ENCODE assay signal across 20 cellular contexts in genomic region chr11:72826191-72826941, GRCh38. TPM values are rescaled to one million over a fixed set of nuclear protein-coding genes. Genes with fewer than 3 reads are reported as not detected.
DNase-seq lines count a peak whose midpoint lies in the region; ATAC-seq, FAIRE-seq and TF ChIP-seq lines count a peak whose summit lies in the region.
"Had no signal": no experiment of that assay in that cellular context is flagged by ENCODE, and none has a peak within 500 bp of the region (broad histone marks: within the 10 kb centered on the region; RNA-seq: fewer than 3 reads in every experiment).

No MANE protein-coding gene starts in this region.

- peaks cover 100% of the 10 kb centered on the region for H3K36me3 Mint-ChIP-seq in dendritic cell treated with granulocyte-macrophage colony-stimulating factor and Interleukin-4, amounts not matched to agents 40 ng/mL and 50 ng/mL, for 4 days (ENCODE audit: low read depth)
- no peaks in the 10 kb centered on the region for H3K36me3 Mint-ChIP-seq in natural killer cell

- H3K4me2 ChIP-seq in HepG2 (ENCODE audit: low read depth, low read length) = no peak overlapping the region

- H3K27me3 ChIP-seq in HepG2 (ENCODE audit: control insufficient read depth in 1 of 2, insufficient read depth in 2 of 2, low read length in 2 of 2) (no peaks in the 10 kb centered on the region), right lobe of liver (no peaks in the 10 kb centered on the region)
- H3K27me3 ChIP-seq: vagina had no signal

- no peak for TF ChIP-seq RAD21 in HepG2 (CRISPR knock-in tag; IDR thresholded peaks at IDR 0.05)

- H3K4me3 ChIP-seq in HepG2 (replicated peaks in 1 of 3; ENCODE audit: insufficient read depth in 1 of 3, low read depth in 2 of 3, low read length in 3 of 3) = no peak overlapping the region
- no peak overlapping the region for H3K4me3 ChIP-seq in right lobe of liver
- H3K4me3 ChIP-seq: lung, psoas muscle, vagina had no signal

- H3K36me3 ChIP-seq in HepG2 (replicated peaks in 1 of 2; ENCODE audit: control insufficient read depth in 1 of 2, insufficient read depth in 2 of 2, low read length in 2 of 2) (no peaks in the 10 kb centered on the region), right lobe of liver (no peaks in the 10 kb centered on the region)

- no TSS peak for BruUV-seq in HepG2 (replicated peaks; lab: Mats Ljungman, UMichigan)

- H3K79me2 ChIP-seq in HepG2 (ENCODE audit: insufficient read depth, low read length) = no peaks in the 10 kb centered on the region

- CTCF ChIA-PET in HepG2 (lab: Yijun Ruan, JAX; ENCODE audit: low intra/inter-chr PET ratio, low total read pairs) = no interaction called here

- no peak for DNase-seq in HepG2 (ENCODE audit: low spot score)
- no peak for DNase-seq in right lobe of liver
- no peak for DNase-seq in natural killer cell
- DNase-seq in NOMO-1 treated with DMSO at 0.1 percent for 48 hours (lab: John Stamatoyannopoulos, UW; ENCODE audit: unreplicated experiment) = no peak
- no peak for DNase-seq in NCI-H1417 (lab: John Stamatoyannopoulos, UW)
- no peak for DNase-seq in stimulated activated naive CD4-positive, alpha-beta T cell (lab: John Stamatoyannopoulos, UW)
- DNase-seq: ACHN; activated CD4-positive, alpha-beta T cell treated with anti-CD3 and anti-CD28 coated beads for 48 hours; activated naive CD4-positive, alpha-beta T cell treated with Interleukin-2 at 50 U/mL for 16 hours; KBM-7; naive thymus-derived CD4-positive, alpha-beta T cell; NCI-H187; NCI-H446 treated with DMSO at 0.1 percent for 48 hours; psoas muscle; small intestine; stimulated activated CD4-positive, alpha-beta T cell treated with anti-CD3 and anti-CD28 coated beads, Interleukin-4, amount 100 ng/mL, for 1 hour had no signal

- H3K4me1 ChIP-seq in HepG2 (ENCODE audit: insufficient read depth, low read length) = peaks cover 22% of the 10 kb centered on the region
- H3K4me1 ChIP-seq in right lobe of liver = peaks cover 0 to 20% (median 9%) of the 10 kb centered on the region in 4 donors

- TF ChIP-seq CTCF in HepG2 (CRISPR knock-in tag; IDR thresholded peaks at IDR 0.05) (no peak), right lobe of liver (IDR thresholded peaks at IDR 0.05) (no peak), natural killer cell (IDR thresholded peaks at IDR 0.05) (no peak)

- no peaks in the 10 kb centered on the region for H3K9me3 Mint-ChIP-seq in dendritic cell treated with granulocyte-macrophage colony-stimulating factor and Interleukin-4, amounts not matched to agents 40 ng/mL and 50 ng/mL, for 4 days
- H3K9me3 Mint-ChIP-seq in natural killer cell = no peaks in the 10 kb centered on the region

- no peak for FAIRE-seq in HepG2 (lab: Jason Lieb, UNC)
- FAIRE-seq: small intestine had no signal

- no peaks in the 10 kb centered on the region for H4K20me1 ChIP-seq in HepG2 (ENCODE audit: insufficient read depth, low read length)

- peak in 1 of 2 experiments; percentile 14; a peak in 1 of 4 replicates for TF ChIP-seq POLR2A in HepG2 (IDR thresholded peaks at IDR 0.05; ENCODE audit: insufficient read depth in 1 of 2, low read depth in 2 of 2, low read length in 2 of 2)
- TF ChIP-seq POLR2A in right lobe of liver (IDR thresholded peaks at IDR 0.05) = no peak

- H3K27me3 Mint-ChIP-seq in dendritic cell treated with granulocyte-macrophage colony-stimulating factor and Interleukin-4, amounts not matched to agents 40 ng/mL and 50 ng/mL, for 4 days = no peaks in the 10 kb centered on the region
- H3K27me3 Mint-ChIP-seq in natural killer cell (ENCODE audit: low read depth in 2 of 2) = no peaks in the 10 kb centered on the region
- H3K27me3 Mint-ChIP-seq: naive thymus-derived CD4-positive, alpha-beta T cell had no signal

- ATAC-seq in HepG2 (no peak), right lobe of liver (no peak), natural killer cell (no peak), HG02981 (IDR thresholded peaks at IDR 0.05; ENCODE audit: unreplicated experiment) (no peak)
- ATAC-seq: naive thymus-derived CD4-positive, alpha-beta T cell; psoas muscle had no signal

- POLR2A ChIA-PET in HepG2 (lab: Yijun Ruan, JAX) = no interaction called here

- H3K9me3 ChIP-seq in HepG2 (ENCODE audit: low read length) = no peaks in the 10 kb centered on the region
- no peaks in the 10 kb centered on the region for H3K9me3 ChIP-seq in right lobe of liver
- H3K9me3 ChIP-seq: psoas muscle, vagina had no signal

- no peak overlapping the region for H3K4me3 Mint-ChIP-seq in dendritic cell treated with granulocyte-macrophage colony-stimulating factor and Interleukin-4, amounts not matched to agents 40 ng/mL and 50 ng/mL, for 4 days
- H3K4me3 Mint-ChIP-seq in natural killer cell = no peak overlapping the region
- H3K4me3 Mint-ChIP-seq: naive thymus-derived CD4-positive, alpha-beta T cell had no signal

- peaks cover 69% of the 10 kb centered on the region for H3K4me1 Mint-ChIP-seq in dendritic cell treated with granulocyte-macrophage colony-stimulating factor and Interleukin-4, amounts not matched to agents 40 ng/mL and 50 ng/mL, for 4 days (ENCODE audit: low read depth)
- peaks cover 13 to 35% of the 10 kb centered on the region in 2 donors for H3K4me1 Mint-ChIP-seq in natural killer cell

- TF ChIP-seq EP300 in HepG2 (IDR thresholded peaks at IDR 0.05; ENCODE audit: low read depth in 2 of 2, low read length in 2 of 2) (no peak), HepG2 (CRISPR knock-in tag; IDR thresholded peaks at IDR 0.05; ENCODE audit: borderline replicate concordance) (no peak)

- no peak overlapping the region for H3K27ac ChIP-seq in HepG2 (ENCODE audit: extremely low read length, insufficient read depth, low read length)
- H3K27ac ChIP-seq in right lobe of liver = no peak overlapping the region
- H3K27ac ChIP-seq: psoas muscle, vagina had no signal

- no peak overlapping the region for H2AFZ ChIP-seq in HepG2 (ENCODE audit: low read length)

- intact Hi-C loops in HepG2 (cut with micrococcal nuclease; ENCODE audit: unreplicated experiment) (no loop called here), right lobe of liver (cut with DNase I) (no loop called here), natural killer cell (cut with micrococcal nuclease) (no loop called here)
- intact Hi-C loops in dendritic cell treated with granulocyte-macrophage colony-stimulating factor and Interleukin-4, amounts not matched to agents 40 ng/mL and 50 ng/mL, for 4 days (cut with micrococcal nuclease) = no loop called here

- in situ Hi-C loops in HepG2 (cut with HindIII; ENCODE audit: extremely low pct_ligation_motif_present, low pct_unique_long_range_greater_than_20kb) = loop anchor here (5.0 kb wide), 1 partner anchor 351 kb away; no protein-coding TSS in a partner anchor

- no peak overlapping the region for H3K9ac ChIP-seq in HepG2 (ENCODE audit: insufficient read depth, low read depth, low read length)

- WGBS in HepG2 (ENCODE audit: low lambda C conversion rate) = 93% methylated on average over 7 of the region's 15 CpGs
- no CpG with 5 or more reads among the region's 15 CpGs for WGBS in right lobe of liver (ENCODE audit: insufficient coverage, low coverage, low lambda C conversion rate, missing lambda C conversion rate)

- H3K27ac Mint-ChIP-seq in dendritic cell treated with granulocyte-macrophage colony-stimulating factor and Interleukin-4, amounts not matched to agents 40 ng/mL and 50 ng/mL, for 4 days = peak overlapping the region; percentile 77
- H3K27ac Mint-ChIP-seq in natural killer cell = peak overlapping the region; percentile 93 to 95

RNA-seq across cellular contexts. Expression of gene ATG16L2, which starts 12.2 kb away (rescaled TPM):
- total RNA-seq in HepG2 (2016; rRNA removed; fragmentation: Illumina TruSeq; extraction: Trizol) = 0.79 and 6.2 TPM in 2 replicates
- total RNA-seq in HepG2 (2016; cell fraction: cytosol; rRNA removed; fragmentation: Illumina TruSeq; extraction: Trizol; ENCODE audit: low read depth) = 0.71 and 1.1 TPM in 2 replicates
- 0.88 and 6.5 TPM in 2 replicates for total RNA-seq in HepG2 (2016; cell fraction: insoluble cytoplasmic fraction; rRNA removed; fragmentation: Illumina TruSeq; extraction: Trizol)
- total RNA-seq in HepG2 (2016; cell fraction: membrane; rRNA removed; fragmentation: Illumina TruSeq; extraction: Trizol) = 0.93 and 2.4 TPM in 2 replicates
- 11.6 and 12.0 TPM in 2 replicates for total RNA-seq in HepG2 (2016; cell fraction: nucleus; rRNA removed; fragmentation: Illumina TruSeq; extraction: Trizol)
- 14.8 and 19.3 TPM in 2 replicates for polyA plus RNA-seq in HepG2 (2011; rRNA removed)
- 2.1 and 3.0 TPM in 2 replicates for polyA plus RNA-seq in HepG2 (2011; cell fraction: cytosol; rRNA removed)
- polyA plus RNA-seq in HepG2 (2011; cell fraction: nucleus; rRNA removed) = 251 and 263 TPM in 2 replicates
- polyA plus RNA-seq in HepG2 (2012) = 8.2 and 9.1 TPM in 2 replicates
- 0.28 and 0.58 TPM in 2 replicates for polyA plus RNA-seq in HepG2 (2016; cell fraction: cytosol; fragmentation: Illumina TruSeq; extraction: Trizol; ENCODE audit: low read depth)
- 0.75 and 1.2 TPM in 2 replicates for polyA plus RNA-seq in HepG2 (2016; cell fraction: insoluble cytoplasmic fraction; fragmentation: Illumina TruSeq; extraction: Trizol; ENCODE audit: low read depth)
- 0.56 and 0.72 TPM in 2 replicates for polyA plus RNA-seq in HepG2 (2016; cell fraction: membrane; fragmentation: Illumina TruSeq; extraction: Trizol; ENCODE audit: low read depth)
- 31.9 and 32.0 TPM in 2 replicates for polyA plus RNA-seq in HepG2 (2016; cell fraction: nucleus; fragmentation: Illumina TruSeq; extraction: Trizol; ENCODE audit: insufficient read depth, low read depth)
- 9.4 and 19.0 TPM in 2 replicates for polyA minus RNA-seq in HepG2 (2011; rRNA and poly(A)+ RNA removed; ENCODE audit: low replicate concordance)
- polyA minus RNA-seq in HepG2 (2011; cell fraction: cytosol; rRNA and poly(A)+ RNA removed) = 0.69 and 0.97 TPM in 2 replicates
- polyA minus RNA-seq in HepG2 (2011; cell fraction: nucleus; rRNA and poly(A)+ RNA removed) = 25.1 and 27.8 TPM in 2 replicates
- 10 to 100 TPM in 5 of 6 experiments, 1 to 10 TPM in 1; 8.6 to 23.8 (median 15.4) TPM for total RNA-seq in right lobe of liver
- 100 to 1,000 TPM; 172 to 190 (median 179) TPM for total RNA-seq in natural killer cell

RNA-seq across cellular contexts. Expression of gene STARD10, which starts 32.5 kb away (rescaled TPM):
- 248 and 341 TPM in 2 replicates for total RNA-seq in HepG2 (2016; rRNA removed; fragmentation: Illumina TruSeq; extraction: Trizol)
- total RNA-seq in HepG2 (2016; cell fraction: cytosol; rRNA removed; fragmentation: Illumina TruSeq; extraction: Trizol; ENCODE audit: low read depth) = 1,658 and 1,675 TPM in 2 replicates
- 231 and 367 TPM in 2 replicates for total RNA-seq in HepG2 (2016; cell fraction: insoluble cytoplasmic fraction; rRNA removed; fragmentation: Illumina TruSeq; extraction: Trizol)
- 1,130 and 1,245 TPM in 2 replicates for total RNA-seq in HepG2 (2016; cell fraction: membrane; rRNA removed; fragmentation: Illumina TruSeq; extraction: Trizol)
- 138 and 147 TPM in 2 replicates for total RNA-seq in HepG2 (2016; cell fraction: nucleus; rRNA removed; fragmentation: Illumina TruSeq; extraction: Trizol)
- polyA plus RNA-seq in HepG2 (2011; rRNA removed) = 260 and 311 TPM in 2 replicates
- 248 and 317 TPM in 2 replicates for polyA plus RNA-seq in HepG2 (2011; cell fraction: cytosol; rRNA removed)
- polyA plus RNA-seq in HepG2 (2011; cell fraction: nucleus; rRNA removed) = 146 and 149 TPM in 2 replicates
- 146 and 179 TPM in 2 replicates for polyA plus RNA-seq in HepG2 (2012)
- polyA plus RNA-seq in HepG2 (2016; cell fraction: cytosol; fragmentation: Illumina TruSeq; extraction: Trizol; ENCODE audit: low read depth) = 2,121 and 2,355 TPM in 2 replicates
- 324 and 400 TPM in 2 replicates for polyA plus RNA-seq in HepG2 (2016; cell fraction: insoluble cytoplasmic fraction; fragmentation: Illumina TruSeq; extraction: Trizol; ENCODE audit: low read depth)
- polyA plus RNA-seq in HepG2 (2016; cell fraction: membrane; fragmentation: Illumina TruSeq; extraction: Trizol; ENCODE audit: low read depth) = 1,491 and 1,549 TPM in 2 replicates
- polyA plus RNA-seq in HepG2 (2016; cell fraction: nucleus; fragmentation: Illumina TruSeq; extraction: Trizol; ENCODE audit: insufficient read depth, low read depth) = 357 and 378 TPM in 2 replicates
- 15.4 and 222 TPM in 2 replicates for polyA minus RNA-seq in HepG2 (2011; rRNA and poly(A)+ RNA removed; ENCODE audit: low replicate concordance)
- 77.0 and 88.8 TPM in 2 replicates for polyA minus RNA-seq in HepG2 (2011; cell fraction: cytosol; rRNA and poly(A)+ RNA removed)
- polyA minus RNA-seq in HepG2 (2011; cell fraction: nucleus; rRNA and poly(A)+ RNA removed) = 41.4 and 44.8 TPM in 2 replicates
- total RNA-seq in right lobe of liver = 100 to 1,000 TPM; 282 to 525 (median 330) TPM
- 10 to 100 TPM; 10.9 to 17.3 (median 11.7) TPM for total RNA-seq in natural killer cell

Comparison
In these comparisons a context has a peak if more than half of its experiments do, and no peak if none do; other contexts are left out.
1. RNA of gene ATG16L2, which starts 12.2 kb away (total RNA-seq): 172 to 190 TPM in natural killer cell; 8.6 to 23.8 TPM in right lobe of liver and 0.71 to 12.0 TPM in HepG2; every median in the first group is over 4 times any median in the second.
2. RNA of gene STARD10, which starts 32.5 kb away (total RNA-seq): 138 to 1,675 TPM in HepG2 and 282 to 525 TPM in right lobe of liver; 10.9 to 17.3 TPM in natural killer cell; every median in the first group is over 4 times any median in the second.